Comparison of ENCODE assay signal across 8 cellular contexts in the genomic region with DNA sequence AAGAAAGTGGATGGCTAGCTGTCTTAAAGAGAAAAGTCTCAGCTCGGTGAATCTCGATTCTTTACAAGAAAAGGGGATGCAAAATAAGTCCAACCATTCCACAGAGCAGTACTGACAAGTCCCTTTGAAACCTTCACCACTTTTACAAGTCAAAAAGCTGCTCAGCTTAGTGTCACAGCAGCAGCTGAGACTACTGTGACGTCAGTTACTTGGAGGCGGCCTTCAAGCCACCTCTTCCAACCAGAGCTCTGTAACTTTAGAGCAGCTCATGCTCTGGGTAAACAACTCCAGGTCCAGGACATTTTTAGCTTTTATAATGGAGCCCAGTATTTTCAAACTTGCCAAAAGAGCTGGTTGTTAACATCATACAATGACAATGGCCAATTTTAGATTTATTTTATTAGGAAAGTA. TPM values are rescaled to one million over a fixed set of nuclear protein-coding genes. Genes with fewer than 3 reads are reported as not detected.
A peak's percentile ranks its signal among the peaks of the same experiment; 100 is the strongest.
DNase-seq lines count a peak whose midpoint lies in the region; ATAC-seq and TF ChIP-seq lines count a peak whose summit lies in the region.

Gene KIAA0408 (minus strand): TSS at position 159 of the 411 bp plus-strand sequence. CDS start 5,408 bp downstream, outside the sequence.

- no peak for TF ChIP-seq POLR2A in sigmoid colon (IDR thresholded peaks at IDR 0.05)

- peaks cover 6% of the 10 kb centered on the region for H3K4me1 ChIP-seq in left ventricle myocardium inferior
- H3K4me1 ChIP-seq in sigmoid colon = peaks cover 0 to 74% (median 45%) of the 10 kb centered on the region in 4 donors

- H3K27me3 Mint-ChIP-seq in natural killer cell treated with Interleukin-12 subunit alpha and Interleukin-12 subunit beta and Interleukin-15 and Interleukin-18, amount 100 ng/mL, for 72 hours = peaks cover 15 to 23% of the 10 kb centered on the region in 2 donors

- ATAC-seq in GM21515 (IDR thresholded peaks at IDR 0.05; ENCODE audit: unreplicated experiment) (no peak), HG03039 (IDR thresholded peaks at IDR 0.05; ENCODE audit: unreplicated experiment) (no peak)
- ATAC-seq in natural killer cell treated with Interleukin-12 subunit alpha and Interleukin-12 subunit beta and Interleukin-15 and Interleukin-18, amount 100 ng/mL, for 72 hours = no peak

- no peaks in the 10 kb centered on the region for H3K36me3 Mint-ChIP-seq in natural killer cell treated with Interleukin-12 subunit alpha and Interleukin-12 subunit beta and Interleukin-15 and Interleukin-18, amount 100 ng/mL, for 72 hours

- H3K9me3 Mint-ChIP-seq in natural killer cell treated with Interleukin-12 subunit alpha and Interleukin-12 subunit beta and Interleukin-15 and Interleukin-18, amount 100 ng/mL, for 72 hours = no peaks in the 10 kb centered on the region

- no peaks in the 10 kb centered on the region for H3K4me1 Mint-ChIP-seq in natural killer cell treated with Interleukin-12 subunit alpha and Interleukin-12 subunit beta and Interleukin-15 and Interleukin-18, amount 100 ng/mL, for 72 hours (ENCODE audit: low read depth in 2 of 2)

- intact Hi-C loops in left ventricle myocardium inferior (cut with micrococcal nuclease) = no loop called here
- intact Hi-C loops in sigmoid colon (cut with DNase I) = loop anchor here (2.0 kb wide), 2 partner anchors 36 to 58 kb away; no protein-coding TSS in a partner anchor

- H3K4me3 ChIP-seq in GM12865 (ENCODE audit: low read depth, low read length) (no peak within 1 kb of the TSS), left ventricle myocardium inferior (peak within 1 kb of the TSS; percentile 46), sigmoid colon (peak within 1 kb of the TSS; percentile 51 to 58 (median 56))

- no peak within 1 kb of the TSS for H3K4me3 Mint-ChIP-seq in natural killer cell treated with Interleukin-12 subunit alpha and Interleukin-12 subunit beta and Interleukin-15 and Interleukin-18, amount 100 ng/mL, for 72 hours

- no peak within 1 kb of the TSS for H3K27ac Mint-ChIP-seq in natural killer cell treated with Interleukin-12 subunit alpha and Interleukin-12 subunit beta and Interleukin-15 and Interleukin-18, amount 100 ng/mL, for 72 hours

- H3K27me3 ChIP-seq in left ventricle myocardium inferior (ENCODE audit: low read depth) (no peaks in the 10 kb centered on the region), sigmoid colon (no peaks in the 10 kb centered on the region)

- TF ChIP-seq EP300 in sigmoid colon (IDR thresholded peaks at IDR 0.05) = peak; percentile 18 to 83 (median 73)

- H3K9me3 ChIP-seq in left ventricle myocardium inferior (replicated peaks) = no peaks in the 10 kb centered on the region
- no peaks in the 10 kb centered on the region for H3K9me3 ChIP-seq in sigmoid colon

- DNase-seq in GM12865 (ENCODE audit: low read depth) = peak; percentile 1
- DNase-seq in left ventricle myocardium inferior = peak; percentile 47
- DNase-seq in sigmoid colon = peak; percentile 95
- no peak for DNase-seq in NOMO-1 treated with dmso at 0.1 percent for 144 hours (lab: John Stamatoyannopoulos, UW; ENCODE audit: unreplicated experiment)
- no peak for DNase-seq in natural killer cell treated with Interleukin-12 subunit alpha and Interleukin-12 subunit beta and Interleukin-15 and Interleukin-18, amount 100 ng/mL, for 72 hours (ENCODE audit: low spot score)

- TF ChIP-seq CTCF in GM12865 (IDR thresholded peaks at IDR 0.05; ENCODE audit: insufficient read depth, low read depth, low read length, missing control alignments) (no peak), VCaP (conservative IDR thresholded peaks at IDR 0.05) (no peak), left ventricle myocardium inferior (IDR thresholded peaks at IDR 0.05; ENCODE audit: borderline replicate concordance) (no peak), sigmoid colon (IDR thresholded peaks at IDR 0.05) (no peak)

- 20 to 44% methylated on average over 4 of the region's 4 CpGs for WGBS in sigmoid colon, 2 donors

- H3K27ac ChIP-seq in VCaP (peak within 1 kb of the TSS; percentile 54), left ventricle myocardium inferior (replicated peaks) (peak within 1 kb of the TSS; percentile 70), sigmoid colon (peak within 1 kb of the TSS; percentile 83 to 91 (median 86))

- H3K36me3 ChIP-seq in left ventricle myocardium inferior (no peaks in the 10 kb centered on the region), sigmoid colon (no peaks in the 10 kb centered on the region)

RNA-seq across cellular contexts. Expression of gene KIAA0408, which starts in this region (rescaled TPM):
- 2.2 TPM for total RNA-seq in left ventricle myocardium inferior
- 100 to 1,000 TPM in 1 of 4 donors, 10 to 100 TPM in 3; 27.3 to 103 (median 58.5) TPM for total RNA-seq in sigmoid colon
- 1 to 10 TPM in 2 of 3 donors, under 1 TPM in 1; 0.46 to 2.4 (median 1.9) TPM for polyA plus RNA-seq in sigmoid colon
- total RNA-seq in natural killer cell treated with Interleukin-12 subunit alpha and Interleukin-12 subunit beta and Interleukin-15 and Interleukin-18, amount 100 ng/mL, for 72 hours = 1 to 10 TPM in 1 of 2 donors, under 1 TPM in 1; 0.67 to 2.4 TPM

Comparison
In these comparisons a context has a peak if more than half of its experiments do, and no peak if none do; other contexts are left out.
1. DNase-seq: peak in GM12865 (single experiment), left ventricle myocardium inferior (single experiment) and sigmoid colon (single experiment); none in NOMO-1 treated with dmso at 0.1 percent for 144 hours (single experiment) and natural killer cell treated with Interleukin-12 subunit alpha and Interleukin-12 subunit beta and Interleukin-15 and Interleukin-18, amount 100 ng/mL, for 72 hours (single experiment).
2. Peak in every context shown above with its lines, with median percentiles within 50 percentile points of each other: H3K27ac ChIP-seq.